6 cellular contexts compared by ENCODE assay signal in genomic region chr9:136379401-136379800, GRCh38.
"Had no signal": no experiment of that assay in that cellular context is flagged by ENCODE, and none has a peak within 500 bp of the region (broad histone marks: within the 10 kb centered on the region; RNA-seq: fewer than 3 reads in every experiment).

No MANE protein-coding gene starts in this region.

- DNase-seq: IMR-90, KBM-7 had no signal

- H3K4me3 ChIP-seq: K562 had no signal

- ATAC-seq: HepG2, K562 had no signal

- H3K4me1 Mint-ChIP-seq: IgD-negative memory B cell had no signal

- H3K9me3 Mint-ChIP-seq: IgD-negative memory B cell had no signal

- FAIRE-seq: HepG2, HTR-8/SVneo, K562 had no signal

- H3K4me3 Mint-ChIP-seq: IgD-negative memory B cell had no signal

- H3K27ac Mint-ChIP-seq: IgD-negative memory B cell had no signal

- H3K27me3 Mint-ChIP-seq: IgD-negative memory B cell had no signal
